8 cellular contexts compared by ENCODE assay signal in genomic region chr3:136818191-136818850, GRCh38. TPM values are rescaled to one million over a fixed set of nuclear protein-coding genes. Genes with fewer than 3 reads are reported as not detected.
A peak's percentile ranks its signal among the peaks of the same experiment; 100 is the strongest.
DNase-seq lines count a peak whose midpoint lies in the region; ATAC-seq and TF ChIP-seq lines count a peak whose summit lies in the region.

No MANE protein-coding gene starts in this region.

- H3K36me3 Mint-ChIP-seq in IgD-negative memory B cell (peaks cover 3% of the 10 kb centered on the region), WTC11 (peaks cover 9% of the 10 kb centered on the region)
- H3K36me3 Mint-ChIP-seq in effector memory CD8-positive, alpha-beta T cell (ENCODE audit: insufficient read depth): no peaks in the 10 kb centered on the region
- peaks cover 14% of the 10 kb centered on the region for H3K36me3 Mint-ChIP-seq in stimulated activated memory B cell treated with anti-CD40 and anti-IgM and Interleukin-4, amounts not matched to agents 10 μg/mL and 1 μg/mL and 100 μg/mL, for 72 hours

- H3K27ac Mint-ChIP-seq in IgD-negative memory B cell (peak overlapping the region in 1 of 3 donors; percentile 53), WTC11 (peak overlapping the region; percentile 54; the same call in 1 of the 2 replicates)
- H3K27ac Mint-ChIP-seq in effector memory CD8-positive, alpha-beta T cell: peak overlapping the region; percentile 10 to 85
- peak overlapping the region; percentile 44 for H3K27ac Mint-ChIP-seq in stimulated activated memory B cell treated with anti-CD40 and anti-IgM and Interleukin-4, amounts not matched to agents 10 μg/mL and 1 μg/mL and 100 μg/mL, for 72 hours

- peak overlapping the region; percentile 51 for H3K4me3 ChIP-seq in GM12865 (ENCODE audit: low read depth, low read length)

- H3K4me1 Mint-ChIP-seq in IgD-negative memory B cell (peaks cover 8 to 15% (median 11%) of the 10 kb centered on the region in 3 donors), WTC11 (peaks cover 24% of the 10 kb centered on the region)
- peaks cover 16 to 18% of the 10 kb centered on the region in 2 donors for H3K4me1 Mint-ChIP-seq in effector memory CD8-positive, alpha-beta T cell (ENCODE audit: low read depth in 2 of 2)
- peaks cover 21% of the 10 kb centered on the region for H3K4me1 Mint-ChIP-seq in stimulated activated memory B cell treated with anti-CD40 and anti-IgM and Interleukin-4, amounts not matched to agents 10 μg/mL and 1 μg/mL and 100 μg/mL, for 72 hours

- H3K9me3 Mint-ChIP-seq in IgD-negative memory B cell (peaks cover 0 to 12% (median 3%) of the 10 kb centered on the region in 3 donors), WTC11 (peaks cover 13% of the 10 kb centered on the region)
- H3K9me3 Mint-ChIP-seq in effector memory CD8-positive, alpha-beta T cell: peaks cover 0 to 2% of the 10 kb centered on the region in 2 donors
- H3K9me3 Mint-ChIP-seq in stimulated activated memory B cell treated with anti-CD40 and anti-IgM and Interleukin-4, amounts not matched to agents 10 μg/mL and 1 μg/mL and 100 μg/mL, for 72 hours: peaks cover 5% of the 10 kb centered on the region

- POLR2A ChIA-PET in WTC11 (lab: Charles Lee): interaction anchor here (0.5 kb wide), 1 partner anchor 620 kb away, joined by 12 read pairs; no protein-coding TSS in a partner anchor

- H3K27me3 Mint-ChIP-seq in IgD-negative memory B cell (peaks cover 52% of the 10 kb centered on the region), WTC11 (ENCODE audit: low read depth) (peaks cover 31% of the 10 kb centered on the region)
- peaks cover 18 to 37% of the 10 kb centered on the region in 2 donors for H3K27me3 Mint-ChIP-seq in effector memory CD8-positive, alpha-beta T cell
- peaks cover 60% of the 10 kb centered on the region for H3K27me3 Mint-ChIP-seq in stimulated activated memory B cell treated with anti-CD40 and anti-IgM and Interleukin-4, amounts not matched to agents 10 μg/mL and 1 μg/mL and 100 μg/mL, for 72 hours

- peak overlapping the region; percentile 75 to 95 (median 86) for H3K4me3 Mint-ChIP-seq in IgD-negative memory B cell
- H3K4me3 Mint-ChIP-seq in WTC11: peak overlapping the region; percentile 87
- H3K4me3 Mint-ChIP-seq in effector memory CD8-positive, alpha-beta T cell: peak overlapping the region; percentile 92 to 93
- H3K4me3 Mint-ChIP-seq in stimulated activated memory B cell treated with anti-CD40 and anti-IgM and Interleukin-4, amounts not matched to agents 10 μg/mL and 1 μg/mL and 100 μg/mL, for 72 hours: peak overlapping the region; percentile 87

- no peak for TF ChIP-seq CTCF in GM12865 (IDR thresholded peaks at IDR 0.05; ENCODE audit: insufficient read depth, low read depth, low read length, missing control alignments)
- no peak for TF ChIP-seq CTCF in WTC11 (IDR thresholded peaks at IDR 0.05)

- DNase-seq in GM12865 (ENCODE audit: low read depth) (no peak), WTC11 (ENCODE audit: low spot score) (peak; percentile 48), medulla oblongata (ENCODE audit: extremely low spot score) (peak; percentile 32), NCI-H1048 (lab: John Stamatoyannopoulos, UW) (no peak)
- peak in 2 of 3 experiments; percentile 6 to 23 for DNase-seq in effector memory CD8-positive, alpha-beta T cell

- CTCF ChIA-PET in WTC11 (lab: Charles Lee): interaction anchor here (1.0 kb wide), 2 partner anchors 66 to 196 kb away, joined by 4 to 6 read pairs; partner anchors contain the start of gene STAG1

- ATAC-seq in WTC11 (peak; percentile 35), GM19395 (IDR thresholded peaks at IDR 0.05; ENCODE audit: unreplicated experiment) (no peak)
- peak; percentile 70 for ATAC-seq in effector memory CD8-positive, alpha-beta T cell (replicated peaks)
- peak; percentile 82 for ATAC-seq in stimulated activated memory B cell treated with anti-CD40 and anti-IgM and Interleukin-4, amounts not matched to agents 10 μg/mL and 1 μg/mL and 100 μg/mL, for 72 hours

TF ChIP-seq in WTC11, 78 proteins besides CTCF, POLR2A, EP300 and RAD21:
- TF ChIP-seq ZNF281 (CRISPR knock-in tag; IDR thresholded peaks at IDR 0.05) (no peak), IRF1 (CRISPR knock-in tag; IDR thresholded peaks at IDR 0.05) (no peak), MXD4 (CRISPR knock-in tag; IDR thresholded peaks at IDR 0.05; ENCODE audit: borderline replicate concordance) (no peak), E2F4 (CRISPR knock-in tag; IDR thresholded peaks at IDR 0.05; ENCODE audit: borderline replicate concordance, low read depth) (no peak), ZBTB43 (CRISPR knock-in tag; IDR thresholded peaks at IDR 0.05) (no peak), HMGXB4 (CRISPR knock-in tag; IDR thresholded peaks at IDR 0.05) (no peak), MLX (CRISPR knock-in tag; IDR thresholded peaks at IDR 0.05) (no peak), ZNF317 (CRISPR knock-in tag; IDR thresholded peaks at IDR 0.05; ENCODE audit: borderline replicate concordance, low read depth) (no peak), USF1 (CRISPR knock-in tag; IDR thresholded peaks at IDR 0.05) (no peak)

RNA-seq across cellular contexts. Expression of gene SLC35G2, which starts 0.6 kb away (rescaled TPM):
- polyA plus RNA-seq in IgD-negative memory B cell: 0.31 TPM
- 3.3 to 3.6 TPM (median 3.6 TPM) in 3 replicates for total RNA-seq in WTC11 (2021)

RNA-seq across cellular contexts. Expression of gene NCK1, which starts 43.7 kb away (rescaled TPM):
- 31.9 TPM for polyA plus RNA-seq in IgD-negative memory B cell
- total RNA-seq in WTC11 (2021): 24.4 to 31.6 TPM (median 28.9 TPM) in 3 replicates

Comparison
In these comparisons a context has a peak if more than half of its experiments do, and no peak if none do; other contexts are left out.
1. DNase-seq: peak in WTC11 (single experiment), effector memory CD8-positive, alpha-beta T cell (2 of 3) and medulla oblongata (single experiment); none in GM12865 (single experiment) and NCI-H1048 (single experiment).
2. Peak in every context shown above with its lines, with median percentiles within 50 percentile points of each other: H3K4me3 Mint-ChIP-seq.